ENCODE assay signal across 19 cellular contexts in the genomic region with DNA sequence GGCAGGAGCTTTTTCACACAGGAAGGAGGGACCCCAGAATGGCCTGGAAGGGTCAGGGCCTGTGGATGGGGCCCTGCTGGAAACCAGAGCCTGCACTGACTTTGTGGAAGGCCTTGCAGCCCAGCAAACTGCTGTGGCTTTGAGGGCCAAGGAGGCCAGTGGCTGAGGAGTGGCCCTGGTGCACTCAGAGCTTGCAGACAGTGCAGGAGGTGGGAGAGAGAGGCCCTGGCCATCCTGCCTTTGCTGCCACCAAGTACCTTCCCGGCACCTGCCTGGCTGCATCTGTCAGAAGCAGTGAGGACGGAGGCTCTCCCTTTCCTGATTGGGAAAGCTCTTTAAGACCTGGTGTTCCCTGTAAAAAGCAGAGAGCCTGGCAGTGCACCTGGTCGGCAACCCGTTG. TPM values are rescaled to one million over a fixed set of nuclear protein-coding genes. Genes with fewer than 3 reads are reported as not detected.
DNase-seq lines count a peak whose midpoint lies in the region; ATAC-seq and TF ChIP-seq lines count a peak whose summit lies in the region.
"Had no signal": no experiment of that assay in that cellular context is flagged by ENCODE, and none has a peak within 500 bp of the region (broad histone marks: within the 10 kb centered on the region; RNA-seq: fewer than 3 reads in every experiment).

No MANE protein-coding gene starts in this region.

- H3K27me3 Mint-ChIP-seq in T-helper 1 cell treated with Interleukin-12 subunit alpha and Interleukin-12 subunit beta and Interleukin-4 antibody, amounts not matched to agents 30 μg/mL and 1 μg/mL, for 36 hours (ENCODE audit: low read depth) = no peaks in the 10 kb centered on the region
- H3K27me3 Mint-ChIP-seq in activated T-helper 1 cell treated with anti-CD3 and anti-CD28 coated beads, Interleukin-12 subunit alpha, Interleukin-12 subunit beta, Interleukin-2, Interleukin-4 antibody, amounts not matched to agents 30 ng/mL and 10 ng/mL and 1 ng/mL, durations not matched to agents 14 hours and 24 hours and 36 hours (ENCODE audit: insufficient read depth) = no peaks in the 10 kb centered on the region
- no peaks in the 10 kb centered on the region for H3K27me3 Mint-ChIP-seq in naive thymus-derived CD8-positive, alpha-beta T cell
- H3K27me3 Mint-ChIP-seq: activated B cell treated with CpG ODN at 0.5 μM for 24 hours had no signal

- H2AFZ ChIP-seq in IMR-90 (replicated peaks; ENCODE audit: low read length, poor library complexity) = peak overlapping the region; percentile 8

- H2BK15ac ChIP-seq in IMR-90 (ENCODE audit: low read depth, low read length) = no peak overlapping the region

- in situ Hi-C loops in IMR-90 (cut with MboI; ENCODE audit: low sequenced_read_pairs) = no loop called here

- H3K18ac ChIP-seq in IMR-90 (ENCODE audit: low read depth, low read length) = no peak overlapping the region

- no peak overlapping the region for H3K4ac ChIP-seq in IMR-90 (ENCODE audit: low read depth, low read length)

- no peaks in the 10 kb centered on the region for H4K20me1 ChIP-seq in IMR-90 (ENCODE audit: insufficient read depth, low read length)

- no peak overlapping the region for H3K27ac ChIP-seq in IMR-90 (ENCODE audit: insufficient read depth, low read length)
- H3K27ac ChIP-seq: breast epithelium, prostate gland, thoracic aorta had no signal

- H4K5ac ChIP-seq in IMR-90 (ENCODE audit: low read depth, low read length) = no peak overlapping the region

- peaks cover 64% of the 10 kb centered on the region for H3K36me3 Mint-ChIP-seq in T-helper 1 cell treated with Interleukin-12 subunit alpha and Interleukin-12 subunit beta and Interleukin-4 antibody, amounts not matched to agents 30 μg/mL and 1 μg/mL, for 36 hours (ENCODE audit: low read depth)
- H3K36me3 Mint-ChIP-seq in activated T-helper 1 cell treated with anti-CD3 and anti-CD28 coated beads, Interleukin-12 subunit alpha, Interleukin-12 subunit beta, Interleukin-2, Interleukin-4 antibody, amounts not matched to agents 30 ng/mL and 10 ng/mL and 1 ng/mL, durations not matched to agents 14 hours and 24 hours and 36 hours (ENCODE audit: low read depth) = peaks cover 66% of the 10 kb centered on the region
- H3K36me3 Mint-ChIP-seq in naive thymus-derived CD8-positive, alpha-beta T cell = peaks cover 4 to 41% (median 4%) of the 10 kb centered on the region in 3 donors

- no peak overlapping the region for H2BK120ac ChIP-seq in IMR-90 (ENCODE audit: low read depth, low read length)

- no peaks in the 10 kb centered on the region for H3K36me3 ChIP-seq in IMR-90 (ENCODE audit: control insufficient read depth, insufficient read depth, low read length)
- H3K36me3 ChIP-seq: breast epithelium, Peyer's patch, prostate gland, thoracic aorta had no signal

- no peak overlapping the region for H3K14ac ChIP-seq in IMR-90 (replicated peaks; ENCODE audit: low read depth, low read length)

- peak overlapping the region; percentile 63 for H3K27ac Mint-ChIP-seq in T-helper 1 cell treated with Interleukin-12 subunit alpha and Interleukin-12 subunit beta and Interleukin-4 antibody, amounts not matched to agents 30 μg/mL and 1 μg/mL, for 36 hours
- peak overlapping the region; percentile 76 for H3K27ac Mint-ChIP-seq in activated T-helper 1 cell treated with anti-CD3 and anti-CD28 coated beads, Interleukin-12 subunit alpha, Interleukin-12 subunit beta, Interleukin-2, Interleukin-4 antibody, amounts not matched to agents 30 ng/mL and 10 ng/mL and 1 ng/mL, durations not matched to agents 14 hours and 24 hours and 36 hours
- peak overlapping the region in 9 of 10 donors; percentile 48 to 97 (median 79) for H3K27ac Mint-ChIP-seq in naive thymus-derived CD8-positive, alpha-beta T cell

- no peak overlapping the region for H3K9ac ChIP-seq in IMR-90 (ENCODE audit: low read depth, low read length)

- POLR2A ChIA-PET in IMR-90 (lab: Charles Lee; ENCODE audit: unreplicated experiment) = no interaction called here
- POLR2A ChIA-PET in naive thymus-derived CD8-positive, alpha-beta T cell (lab: Charles Lee) = interaction anchor here (0.8 kb wide), 1 partner anchor 10 kb away, joined by 3 read pairs; no protein-coding TSS in a partner anchor

- H3K4me1 ChIP-seq in IMR-90 (ENCODE audit: control insufficient read depth, insufficient read depth, low read length) = peaks cover 6% of the 10 kb centered on the region
- H3K4me1 ChIP-seq: breast epithelium, prostate gland had no signal

- H3K27me3 ChIP-seq in IMR-90 (ENCODE audit: control insufficient read depth, insufficient read depth, low read length) = peaks cover 16% of the 10 kb centered on the region
- H3K27me3 ChIP-seq: breast epithelium, Peyer's patch had no signal

- H3K9me3 Mint-ChIP-seq in T-helper 1 cell treated with Interleukin-12 subunit alpha and Interleukin-12 subunit beta and Interleukin-4 antibody, amounts not matched to agents 30 μg/mL and 1 μg/mL, for 36 hours = no peaks in the 10 kb centered on the region
- H3K9me3 Mint-ChIP-seq in activated T-helper 1 cell treated with anti-CD3 and anti-CD28 coated beads, Interleukin-12 subunit alpha, Interleukin-12 subunit beta, Interleukin-2, Interleukin-4 antibody, amounts not matched to agents 30 ng/mL and 10 ng/mL and 1 ng/mL, durations not matched to agents 14 hours and 24 hours and 36 hours = no peaks in the 10 kb centered on the region
- no peaks in the 10 kb centered on the region for H3K9me3 Mint-ChIP-seq in naive thymus-derived CD8-positive, alpha-beta T cell
- H3K9me3 Mint-ChIP-seq: activated B cell treated with CpG ODN at 0.5 μM for 24 hours had no signal

- DNase-seq in T-helper 1 cell (no peak), IMR-90 (no peak), NCI-H82 treated with DMSO at 0.1 percent for 48 hours (lab: John Stamatoyannopoulos, UW; ENCODE audit: unreplicated experiment) (no peak), NCI-H2196 treated with DMSO at 0.1 percent for 48 hours (lab: John Stamatoyannopoulos, UW; ENCODE audit: unreplicated experiment) (no peak)
- DNase-seq in activated T-helper 1 cell treated with anti-CD3 and anti-CD28 coated beads, Interleukin-12 subunit alpha, Interleukin-12 subunit beta, Interleukin-2, Interleukin-4 antibody, amounts not matched to agents 30 ng/mL and 10 ng/mL and 1 ng/mL, durations not matched to agents 14 hours and 24 hours and 36 hours (ENCODE audit: low spot score) = no peak
- DNase-seq in naive thymus-derived CD8-positive, alpha-beta T cell = peak in 1 of 10 donors; percentile 24
- DNase-seq: activated B cell treated with CpG ODN at 0.5 μM for 24 hours; activated effector memory CD4-positive, alpha-beta T cell treated with Interleukin-2 at 50 U/mL for 16 hours; hippocampal formation; NCI-H1105 treated with DMSO at 0.1 percent for 48 hours; NCI-H524 had no signal

- H3K4me3 ChIP-seq in IMR-90 (ENCODE audit: insufficient read depth, low read depth, low read length) = no peak overlapping the region
- H3K4me3 ChIP-seq: breast epithelium, K562, Peyer's patch, prostate gland, thoracic aorta had no signal

- no peak overlapping the region for H2AK5ac ChIP-seq in IMR-90 (ENCODE audit: low read depth, low read length)

- peaks cover 81% of the 10 kb centered on the region for H3K4me1 Mint-ChIP-seq in T-helper 1 cell treated with Interleukin-12 subunit alpha and Interleukin-12 subunit beta and Interleukin-4 antibody, amounts not matched to agents 30 μg/mL and 1 μg/mL, for 36 hours (ENCODE audit: low read depth)
- peaks cover 91% of the 10 kb centered on the region for H3K4me1 Mint-ChIP-seq in activated T-helper 1 cell treated with anti-CD3 and anti-CD28 coated beads, Interleukin-12 subunit alpha, Interleukin-12 subunit beta, Interleukin-2, Interleukin-4 antibody, amounts not matched to agents 30 ng/mL and 10 ng/mL and 1 ng/mL, durations not matched to agents 14 hours and 24 hours and 36 hours (ENCODE audit: low read depth)
- H3K4me1 Mint-ChIP-seq in naive thymus-derived CD8-positive, alpha-beta T cell = peaks cover 44 to 93% (median 91%) of the 10 kb centered on the region in 4 donors

- no peaks in the 10 kb centered on the region for H3K79me1 ChIP-seq in IMR-90 (ENCODE audit: low read depth in 1 of 2, low read length in 2 of 2)

- dilution Hi-C loops in IMR-90 (cut with HindIII; ENCODE audit: low sequenced_read_pairs, unreplicated experiment) = no loop called here

- ATAC-seq in IMR-90 (ENCODE audit: low read depth) (no peak), HG03097 (IDR thresholded peaks at IDR 0.05; ENCODE audit: low FRiP score, unreplicated experiment) (no peak)
- ATAC-seq in naive thymus-derived CD8-positive, alpha-beta T cell = no peak
- ATAC-seq: HCT116, K562 had no signal

- no peak overlapping the region for H2AK9ac ChIP-seq in IMR-90 (replicated peaks; ENCODE audit: low read depth, low read length, poor library complexity)

- no TSS peak for BruUV-seq in IMR-90 (replicated peaks; lab: Mats Ljungman, UMichigan)

- TF ChIP-seq POLR2A in IMR-90 (IDR thresholded peaks at IDR 0.05; ENCODE audit: low read depth, low read length) = no peak

- no peak for TF ChIP-seq RAD21 in IMR-90 (IDR thresholded peaks at IDR 0.05; ENCODE audit: low read length)

- H2BK20ac ChIP-seq in IMR-90 (ENCODE audit: low read depth, low read length) = no peak overlapping the region

- peak overlapping the region; percentile 34 for H3K4me3 Mint-ChIP-seq in T-helper 1 cell treated with Interleukin-12 subunit alpha and Interleukin-12 subunit beta and Interleukin-4 antibody, amounts not matched to agents 30 μg/mL and 1 μg/mL, for 36 hours
- peak overlapping the region; percentile 69 for H3K4me3 Mint-ChIP-seq in activated T-helper 1 cell treated with anti-CD3 and anti-CD28 coated beads, Interleukin-12 subunit alpha, Interleukin-12 subunit beta, Interleukin-2, Interleukin-4 antibody, amounts not matched to agents 30 ng/mL and 10 ng/mL and 1 ng/mL, durations not matched to agents 14 hours and 24 hours and 36 hours
- peak overlapping the region in 6 of 10 donors; percentile 2 to 75 (median 32) for H3K4me3 Mint-ChIP-seq in naive thymus-derived CD8-positive, alpha-beta T cell

- peaks cover 3% of the 10 kb centered on the region; the same call in 1 of the 2 replicates for H3K9me1 ChIP-seq in IMR-90 (ENCODE audit: insufficient read depth, low read length)

- no peaks in the 10 kb centered on the region for H3K9me3 ChIP-seq in IMR-90 (ENCODE audit: control insufficient read depth, insufficient read depth, low read length)
- H3K9me3 ChIP-seq: breast epithelium, Peyer's patch, prostate gland, thoracic aorta had no signal

- TF ChIP-seq CTCF in IMR-90 (conservative IDR thresholded peaks at IDR 0.05; ENCODE audit: low read depth, low read length) = no peak

- intact Hi-C loops in IMR-90 (cut with micrococcal nuclease) = no loop called here
- intact Hi-C loops in activated T-helper 1 cell treated with anti-CD3 and anti-CD28 coated beads, Interleukin-12 subunit alpha, Interleukin-12 subunit beta, Interleukin-2, Interleukin-4 antibody, amounts not matched to agents 30 ng/mL and 10 ng/mL and 1 ng/mL, durations not matched to agents 14 hours and 24 hours and 36 hours (cut with micrococcal nuclease) = loop anchor here (5.0 kb wide), 1 partner anchor 421 kb away; the partner anchor contains the start of genes HMG20A and PEAK1

- no peak overlapping the region for H2BK5ac ChIP-seq in IMR-90 (ENCODE audit: low read depth, low read length, poor library complexity, severe bottlenecking)

- no peak overlapping the region for H4K8ac ChIP-seq in IMR-90 (ENCODE audit: low read depth in 2 of 2, low read length in 2 of 2)

- no peak overlapping the region for H3K4me2 ChIP-seq in IMR-90 (ENCODE audit: low read depth, low read length)

- no peak overlapping the region for H3K23ac ChIP-seq in IMR-90 (ENCODE audit: low read depth, low read length)

- WGBS in IMR-90 (ENCODE audit: extremely low coverage in 2 of 2, insufficient read length in 1 of 2), 2 experiments = 100% methylated on average over 3 of the region's 4 CpGs; no CpG with 5 or more reads in 1 of the 2 experiments

- no peak overlapping the region for H3K56ac ChIP-seq in IMR-90 (ENCODE audit: extremely low read depth, insufficient read depth, low read length)

- CTCF ChIA-PET in IMR-90 (lab: Yijun Ruan, JAX) = no interaction called here

- no peak overlapping the region for H4K91ac ChIP-seq in IMR-90 (ENCODE audit: insufficient read depth, low read depth, low read length)

RNA-seq across cellular contexts. Expression of gene PSTPIP1, which starts 6.4 kb away (rescaled TPM):
- 0.36 and 0.56 TPM in 2 replicates for total RNA-seq in IMR-90 (2012; rRNA removed)
- 0.83 and 1.1 TPM in 2 replicates for polyA plus RNA-seq in IMR-90 (2012; rRNA removed)
- 0.74 and 0.75 TPM in 2 replicates for polyA plus RNA-seq in IMR-90 (2012; cell fraction: cytosol; rRNA removed)
- 1.0 and 3.2 TPM in 2 replicates for polyA plus RNA-seq in IMR-90 (2012; cell fraction: nucleus; rRNA removed; ENCODE audit: low replicate concordance)
- total RNA-seq in activated T-helper 1 cell treated with anti-CD3 and anti-CD28 coated beads, Interleukin-12 subunit alpha, Interleukin-12 subunit beta, Interleukin-2, Interleukin-4 antibody, amounts not matched to agents 30 ng/mL and 10 ng/mL and 1 ng/mL, durations not matched to agents 14 hours and 24 hours and 36 hours = 218 and 226 TPM in 2 replicates
- 100 to 1,000 TPM; 118 to 124 TPM for total RNA-seq in naive thymus-derived CD8-positive, alpha-beta T cell
- polyA plus RNA-seq in naive thymus-derived CD8-positive, alpha-beta T cell = 10 to 100 TPM; 34.0 to 50.6 (median 41.8) TPM
- total RNA-seq: K562 had no signal
- polyA plus RNA-seq: K562 had no signal

Comparison
In these comparisons a context has a peak if more than half of its experiments do, and no peak if none do; other contexts are left out.
1. RNA of gene PSTPIP1, which starts 6.4 kb away (total RNA-seq): 218 to 226 TPM in activated T-helper 1 cell treated with anti-CD3 and anti-CD28 coated beads, Interleukin-12 subunit alpha, Interleukin-12 subunit beta, Interleukin-2, Interleukin-4 antibody, amounts not matched to agents 30 ng/mL and 10 ng/mL and 1 ng/mL, durations not matched to agents 14 hours and 24 hours and 36 hours and 118 to 124 TPM in naive thymus-derived CD8-positive, alpha-beta T cell; 0.36 to 0.56 TPM in IMR-90; every median in the first group is over 10 times any median in the second.
2. Peak in every context shown above with its lines, with median percentiles within 50 percentile points of each other: H3K27ac Mint-ChIP-seq and H3K4me3 Mint-ChIP-seq.